In genomic region chr5:53479045-53479655, GRCh38 we compare ENCODE assay signal across 8 cellular contexts. TPM values are rescaled to one million over a fixed set of nuclear protein-coding genes. Genes with fewer than 3 reads are reported as not detected.
DNase-seq lines count a peak whose midpoint lies in the region; ATAC-seq and TF ChIP-seq lines count a peak whose summit lies in the region.

No MANE protein-coding gene starts in this region.

- H3K27me3 ChIP-seq in MM.1S (replicated peaks; ENCODE audit: insufficient read depth, low read length) (0 out of 2 replicates have a peak, but pooled peaks cover 4% of the 10 kb centered on the region), neural progenitor cell (no peaks in the 10 kb centered on the region)
- peaks cover 11% of the 10 kb centered on the region for H3K27me3 ChIP-seq in effector memory CD4-positive, alpha-beta T cell (replicated peaks; ENCODE audit: control insufficient read depth, insufficient read depth, low read length, poor library complexity, severe bottlenecking)

- peaks cover 9% of the 10 kb centered on the region for H3K27me3 Mint-ChIP-seq in neural progenitor cell (ENCODE audit: insufficient read depth, low read depth)

- H3K9me3 ChIP-seq in MM.1S (replicated peaks; ENCODE audit: insufficient read depth, low read length) (no peaks in the 10 kb centered on the region), neural progenitor cell (ENCODE audit: low read depth) (no peaks in the 10 kb centered on the region)
- H3K9me3 ChIP-seq in effector memory CD4-positive, alpha-beta T cell (ENCODE audit: control insufficient read depth, low read length), result no peaks in the 10 kb centered on the region

- peak overlapping the region; percentile 77 for H3K4me3 ChIP-seq in MM.1S (ENCODE audit: low read length)
- H3K4me3 ChIP-seq in effector memory CD4-positive, alpha-beta T cell (ENCODE audit: insufficient read depth, low read depth, low read length, poor library complexity, severe bottlenecking), result peak overlapping the region; percentile 66
- peak overlapping the region; percentile 75 for H3K4me3 ChIP-seq in neural progenitor cell

- H3K36me3 ChIP-seq in MM.1S (replicated peaks; ENCODE audit: insufficient read depth, low read length), result no peaks in the 10 kb centered on the region
- H3K36me3 ChIP-seq in effector memory CD4-positive, alpha-beta T cell (ENCODE audit: control insufficient read depth, insufficient read depth, low read length), result no peaks in the 10 kb centered on the region
- H3K36me3 ChIP-seq in neural progenitor cell, result peaks cover 2% of the 10 kb centered on the region

- peak overlapping the region; percentile 79 for H3K27ac Mint-ChIP-seq in neural progenitor cell

- H3K4me1 ChIP-seq in MM.1S (ENCODE audit: low read length) (0 out of 2 replicates have a peak, but pooled peaks cover 5% of the 10 kb centered on the region), neural progenitor cell (peaks cover 14% of the 10 kb centered on the region)
- H3K4me1 ChIP-seq in effector memory CD4-positive, alpha-beta T cell (ENCODE audit: control insufficient read depth, insufficient read depth, low read length, poor library complexity, severe bottlenecking), result peaks cover 15% of the 10 kb centered on the region

- no peak for ATAC-seq in GM21619 (IDR thresholded peaks at IDR 0.05; ENCODE audit: unreplicated experiment)

- H3K4me3 Mint-ChIP-seq in neural progenitor cell, result peak overlapping the region; percentile 94

- H3K4me2 ChIP-seq in MM.1S (ENCODE audit: low read depth, low read length) (peak overlapping the region; percentile 93), neural progenitor cell (peak overlapping the region; percentile 88)

- peaks cover 15% of the 10 kb centered on the region for H3K4me1 Mint-ChIP-seq in neural progenitor cell

- peaks cover 10% of the 10 kb centered on the region; the same call in 1 of the 2 replicates for H3F3A ChIP-seq in MM.1S (ENCODE audit: insufficient read depth, low read length)
- peaks cover 47% of the 10 kb centered on the region for H3F3A ChIP-seq in neural progenitor cell (ENCODE audit: low read depth)

- peak overlapping the region; percentile 68 for H2AFZ ChIP-seq in MM.1S (ENCODE audit: low read length)
- H2AFZ ChIP-seq in neural progenitor cell (replicated peaks), result peak overlapping the region; percentile 75

- H3K9ac ChIP-seq in MM.1S (ENCODE audit: low read length) (no peak overlapping the region; the same call in 1 of the 2 replicates), neural progenitor cell (peak overlapping the region; percentile 53)

- H3K79me2 ChIP-seq in MM.1S (ENCODE audit: low read length) (no peaks in the 10 kb centered on the region), neural progenitor cell (ENCODE audit: low read depth) (peaks cover 46% of the 10 kb centered on the region)

- H3K9me3 Mint-ChIP-seq in neural progenitor cell, result peaks cover 2% of the 10 kb centered on the region

- DNase-seq in Caki2 (ENCODE audit: low read depth) (peak; percentile 37), MM.1S (no peak), neural progenitor cell (ENCODE audit: low spot score) (peak; percentile 59), 8988T (no peak), pons (ENCODE audit: low spot score) (no peak), H4 (ENCODE audit: low spot score) (no peak)
- no peak for DNase-seq in effector memory CD4-positive, alpha-beta T cell

- H3K27ac ChIP-seq in MM.1S (ENCODE audit: low read length), result no peak overlapping the region
- H3K27ac ChIP-seq in effector memory CD4-positive, alpha-beta T cell (ENCODE audit: insufficient read depth, low read length, poor library complexity, severe bottlenecking), result no peak overlapping the region
- H3K27ac ChIP-seq in neural progenitor cell, result peak overlapping the region; percentile 92

- in situ Hi-C loops in Caki2 (cut with HindIII; ENCODE audit: low pct_unique_long_range_greater_than_20kb, low sequenced_read_pairs), result no loop called here

- H3K36me3 Mint-ChIP-seq in neural progenitor cell, result peaks cover 7% of the 10 kb centered on the region

- no peaks in the 10 kb centered on the region for H3K9me2 ChIP-seq in MM.1S (replicated peaks; ENCODE audit: insufficient read depth, low read length)

- TF ChIP-seq CTCF in MM.1S (IDR thresholded peaks at IDR 0.05; ENCODE audit: low read length) (no peak), neural progenitor cell (IDR thresholded peaks at IDR 0.05) (no peak)

- H4K20me1 ChIP-seq in MM.1S (ENCODE audit: insufficient read depth, low read length) (no peaks in the 10 kb centered on the region), neural progenitor cell (ENCODE audit: low read depth) (peaks cover 8% of the 10 kb centered on the region)

RNA-seq across cellular contexts. Expression of gene FST, which starts 1.3 kb away (rescaled TPM):
- total RNA-seq in Caki2 (2014; rRNA removed; shearing (Covaris generic); ENCODE audit: low replicate concordance), result not detected in 2 replicates
- 58.7 and 79.4 TPM in 2 replicates for total RNA-seq in neural progenitor cell (ENCODE audit: low replicate concordance)
- total RNA-seq in H4 (2014; rRNA removed; shearing (Covaris generic)), result 13.6 and 16.7 TPM in 2 replicates

Comparison
In these comparisons a context has a peak if more than half of its experiments do, and no peak if none do; other contexts are left out.
1. DNase-seq: peak in Caki2 (single experiment) and neural progenitor cell (single experiment); none in MM.1S (single experiment), effector memory CD4-positive, alpha-beta T cell (0 of 3), 8988T (single experiment), pons (single experiment) and H4 (single experiment).
2. RNA of gene FST, which starts 1.3 kb away (total RNA-seq): 58.7 to 79.4 TPM in neural progenitor cell and 13.6 to 16.7 TPM in H4; not detected in Caki2; every median in the first group is over 10 times any median in the second.
3. Peak in every context shown above with its lines, with median percentiles within 50 percentile points of each other: H3K4me3 ChIP-seq.